In the genomic region with DNA sequence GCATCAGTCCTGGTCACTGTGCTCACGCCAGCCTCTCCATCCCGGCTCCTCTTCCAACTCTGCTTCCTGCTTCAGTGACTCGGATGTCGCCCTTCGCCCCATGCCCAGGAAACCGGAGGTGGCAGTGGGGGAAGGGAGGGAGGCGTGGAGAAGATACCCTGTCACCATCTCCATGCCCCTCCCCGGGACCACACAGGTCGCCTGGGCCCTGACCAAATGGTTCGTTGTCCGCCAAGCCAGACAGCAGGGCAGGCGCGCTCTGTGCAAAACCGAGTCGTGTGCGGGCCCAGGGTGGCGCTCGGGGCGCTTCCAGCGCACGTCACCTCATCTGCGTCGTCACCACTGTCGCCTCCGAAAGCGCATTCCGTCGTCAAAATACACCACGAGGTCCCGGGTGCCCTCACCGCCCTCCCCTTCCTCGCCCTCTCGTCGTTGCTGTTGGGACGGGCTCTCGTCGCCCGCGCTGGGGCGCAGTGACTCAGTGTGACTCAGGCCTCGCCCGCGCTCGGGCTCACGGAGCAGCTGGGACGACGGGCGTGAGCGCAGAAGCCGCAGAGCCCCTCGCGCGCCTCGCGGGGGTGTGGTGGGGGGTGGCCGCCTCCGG, we compare ENCODE assay signal across 8 cellular contexts. TPM values are rescaled to one million over a fixed set of nuclear protein-coding genes. Genes with fewer than 3 reads are reported as not detected.
DNase-seq lines count a peak whose midpoint lies in the region; ATAC-seq and TF ChIP-seq lines count a peak whose summit lies in the region.

No MANE protein-coding gene starts in this region.

- no peaks in the 10 kb centered on the region for H3K9me3 Mint-ChIP-seq in activated CD8-positive, alpha-beta memory T cell treated with anti-CD3 and anti-CD28 coated beads, Interleukin-2, amount 10 ng/mL, durations not matched to agents 7 days and 5 days (ENCODE audit: low read depth)
- H3K9me3 Mint-ChIP-seq in endothelial cell (ENCODE audit: unreplicated experiment): no peaks in the 10 kb centered on the region

- H3K27me3 ChIP-seq in muscle layer of colon (ENCODE audit: control insufficient read depth in 1 of 2, insufficient read depth in 2 of 2, low read length in 2 of 2): peaks cover 0 to 22% of the 10 kb centered on the region in 2 donors

- H3K36me3 Mint-ChIP-seq in activated CD8-positive, alpha-beta memory T cell treated with anti-CD3 and anti-CD28 coated beads, Interleukin-2, amount 10 ng/mL, durations not matched to agents 7 days and 5 days: peaks cover 2% of the 10 kb centered on the region
- peaks cover 5% of the 10 kb centered on the region for H3K36me3 Mint-ChIP-seq in endothelial cell (ENCODE audit: low read depth, unreplicated experiment)

- H3K4me3 ChIP-seq in muscle layer of colon (ENCODE audit: low read depth in 1 of 2, low read length in 2 of 2): peak overlapping the region; percentile 13 to 32

- H3K4me3 Mint-ChIP-seq in activated CD8-positive, alpha-beta memory T cell treated with anti-CD3 and anti-CD28 coated beads, Interleukin-2, amount 10 ng/mL, durations not matched to agents 7 days and 5 days: peak overlapping the region; percentile 57
- H3K4me3 Mint-ChIP-seq in endothelial cell (ENCODE audit: unreplicated experiment): no peak overlapping the region

- no peaks in the 10 kb centered on the region for H3K36me3 ChIP-seq in muscle layer of colon (ENCODE audit: insufficient read depth, low read length)

- H3K27ac Mint-ChIP-seq in activated CD8-positive, alpha-beta memory T cell treated with anti-CD3 and anti-CD28 coated beads, Interleukin-2, amount 10 ng/mL, durations not matched to agents 7 days and 5 days: peak overlapping the region; percentile 36
- H3K27ac Mint-ChIP-seq in endothelial cell (ENCODE audit: unreplicated experiment): no peak overlapping the region

- no peaks in the 10 kb centered on the region for H3K9me3 ChIP-seq in muscle layer of colon (ENCODE audit: low read length)

- ATAC-seq in activated CD8-positive, alpha-beta memory T cell treated with anti-CD3 and anti-CD28 coated beads, Interleukin-2, amount 10 ng/mL, durations not matched to agents 7 days and 5 days: peak; percentile 89
- ATAC-seq in HG03520 (IDR thresholded peaks at IDR 0.05; ENCODE audit: unreplicated experiment) (no peak), HG03045 (IDR thresholded peaks at IDR 0.05; ENCODE audit: unreplicated experiment) (no peak)

- H3K27me3 Mint-ChIP-seq in activated CD8-positive, alpha-beta memory T cell treated with anti-CD3 and anti-CD28 coated beads, Interleukin-2, amount 10 ng/mL, durations not matched to agents 7 days and 5 days: peaks cover 42% of the 10 kb centered on the region
- H3K27me3 Mint-ChIP-seq in endothelial cell (ENCODE audit: unreplicated experiment): peaks cover 8% of the 10 kb centered on the region

- H3K4me1 Mint-ChIP-seq in activated CD8-positive, alpha-beta memory T cell treated with anti-CD3 and anti-CD28 coated beads, Interleukin-2, amount 10 ng/mL, durations not matched to agents 7 days and 5 days: peaks cover 20% of the 10 kb centered on the region
- peaks cover 21% of the 10 kb centered on the region for H3K4me1 Mint-ChIP-seq in endothelial cell (ENCODE audit: unreplicated experiment)

- no peak overlapping the region for H3K9ac ChIP-seq in muscle layer of colon (ENCODE audit: low read length)

- no peak for TF ChIP-seq CTCF in endothelial cell (IDR thresholded peaks at IDR 0.05; ENCODE audit: unreplicated experiment)

- H3K4me1 ChIP-seq in muscle layer of colon (ENCODE audit: insufficient read depth, low read length): no peaks in the 10 kb centered on the region

- CTCF ChIA-PET in activated CD8-positive, alpha-beta memory T cell treated with anti-CD3 and anti-CD28 coated beads, Interleukin-2, amount 10 ng/mL, durations not matched to agents 7 days and 5 days (lab: Charles Lee): interaction anchor here (2.2 kb wide), 1 partner anchor 9 kb away, joined by 6 read pairs; no protein-coding TSS in a partner anchor

- no peak overlapping the region for H3K27ac ChIP-seq in muscle layer of colon (ENCODE audit: low read depth, low read length)

- DNase-seq in AG20443 (ENCODE audit: low spot score) (peak; percentile 87), M059J (ENCODE audit: low read depth) (peak; percentile 76), endothelial cell (ENCODE audit: low spot score) (peak; percentile 29)
- peak; percentile 77 for DNase-seq in activated CD8-positive, alpha-beta memory T cell treated with anti-CD3 and anti-CD28 coated beads, Interleukin-2, amount 10 ng/mL, durations not matched to agents 7 days and 5 days
- peak; percentile 65 to 76 for DNase-seq in stimulated activated CD8-positive, alpha-beta memory T cell treated with anti-CD3 and anti-CD28 coated beads, Interleukin-4, amount 100 ng/mL, for 4 hours (ENCODE audit: low read depth in 2 of 2, low spot score in 1 of 2)

RNA-seq across cellular contexts. Expression of a gene that starts 39.2 kb away (rescaled TPM):
- total RNA-seq in M059J (2014; rRNA removed; shearing (Covaris generic)): 12.9 and 23.1 TPM in 2 replicates
- total RNA-seq in activated CD8-positive, alpha-beta memory T cell treated with anti-CD3 and anti-CD28 coated beads, Interleukin-2, amount 10 ng/mL, durations not matched to agents 7 days and 5 days: 1 to 10 TPM; 8.1 to 9.3 TPM
- total RNA-seq in endothelial cell (ENCODE audit: unreplicated experiment): 35.5 TPM

RNA-seq across cellular contexts. Expression of a gene that starts 56.4 kb away (rescaled TPM):
- not detected in 2 replicates for total RNA-seq in M059J (2014; rRNA removed; shearing (Covaris generic))
- not detected for total RNA-seq in activated CD8-positive, alpha-beta memory T cell treated with anti-CD3 and anti-CD28 coated beads, Interleukin-2, amount 10 ng/mL, durations not matched to agents 7 days and 5 days
- 0.54 TPM for total RNA-seq in endothelial cell (ENCODE audit: unreplicated experiment)

Comparison
In these comparisons a context has a peak if more than half of its experiments do, and no peak if none do; other contexts are left out.
1. DNase-seq: peak in every context shown above with its lines; median percentile 87 in AG20443; 77 in activated CD8-positive, alpha-beta memory T cell treated with anti-CD3 and anti-CD28 coated beads, Interleukin-2, amount 10 ng/mL, durations not matched to agents 7 days and 5 days; 76 in M059J; 70 in stimulated activated CD8-positive, alpha-beta memory T cell treated with anti-CD3 and anti-CD28 coated beads, Interleukin-4, amount 100 ng/mL, for 4 hours; 29 in endothelial cell.